In the genomic region with DNA sequence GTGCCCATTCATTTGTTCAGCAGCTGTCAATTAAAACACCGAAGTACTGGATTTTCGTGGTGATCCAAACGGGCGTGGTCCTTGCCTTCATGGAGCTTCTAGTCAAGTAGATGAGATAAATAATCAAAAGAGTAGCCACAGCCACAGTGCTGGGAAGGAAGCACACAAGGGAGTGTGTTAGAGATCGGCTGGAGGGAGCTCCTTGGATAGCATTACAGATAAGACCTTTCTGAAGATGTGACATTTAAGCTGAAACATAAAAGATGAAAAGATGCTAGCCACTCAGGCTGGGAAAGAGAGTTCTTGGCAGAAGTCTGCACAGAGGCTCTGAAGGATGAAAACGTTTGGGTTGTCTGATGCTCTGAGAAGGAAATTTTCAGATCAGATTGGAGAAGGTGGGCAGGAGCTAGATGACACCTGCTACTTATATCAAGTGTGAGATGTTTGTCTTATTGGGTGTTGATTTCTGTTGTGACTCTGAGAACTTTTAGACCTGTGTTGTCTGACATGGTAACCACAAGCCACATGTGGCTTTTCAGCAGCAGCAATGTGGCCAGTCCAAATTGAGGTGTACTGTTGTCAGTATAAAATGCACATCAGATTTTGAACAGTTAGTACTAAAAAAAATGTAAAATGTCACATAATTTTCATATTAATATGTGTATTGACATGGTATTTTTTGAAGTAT, we compare ENCODE assay signal across 16 cellular contexts.
A peak's percentile ranks its signal among the peaks of the same experiment; 100 is the strongest.
DNase-seq lines count a peak whose midpoint lies in the region; ATAC-seq, FAIRE-seq and TF ChIP-seq lines count a peak whose summit lies in the region.
"Had no signal": no experiment of that assay in that cellular context is flagged by ENCODE, and none has a peak within 500 bp of the region (broad histone marks: within the 10 kb centered on the region; RNA-seq: fewer than 3 reads in every experiment).

No MANE protein-coding gene starts in this region.

- no peaks in the 10 kb centered on the region for H3K4me1 ChIP-seq in testis
- H3K4me1 ChIP-seq: colonic mucosa had no signal

- no peak for TF ChIP-seq POLR2A in H54 (IDR thresholded peaks at IDR 0.05; ENCODE audit: low read depth, low read length)
- TF ChIP-seq POLR2A in testis (IDR thresholded peaks at IDR 0.05), result no peak

- no peaks in the 10 kb centered on the region for H3K27me3 ChIP-seq in testis
- H3K27me3 ChIP-seq: colonic mucosa had no signal

- peak overlapping the region in 1 of 3 donors; percentile 3 for H3K4me3 Mint-ChIP-seq in T-cell
- peak overlapping the region in 6 of 10 donors; percentile 0 to 63 (median 48) for H3K4me3 Mint-ChIP-seq in naive thymus-derived CD8-positive, alpha-beta T cell

- H3K27ac Mint-ChIP-seq in T-cell, result peak overlapping the region; percentile 6 to 16
- H3K27ac Mint-ChIP-seq in naive thymus-derived CD8-positive, alpha-beta T cell, result peak overlapping the region in 9 of 10 donors; percentile 2 to 63 (median 38)
- H3K27ac Mint-ChIP-seq: activated naive CD4-positive, alpha-beta T cell treated with anti-CD3 and anti-CD28 coated beads, Interleukin-2, amount 50 U/mL, for 72 hours; progenitor cell of endocrine pancreas had no signal

- CTCF ChIA-PET in T-cell (lab: Charles Lee), result no interaction called here

- no peak overlapping the region for H3K4me3 ChIP-seq in testis
- H3K4me3 ChIP-seq: colonic mucosa had no signal

- H3K27ac ChIP-seq in testis, result no peak overlapping the region
- H3K27ac ChIP-seq: colonic mucosa had no signal

- ATAC-seq in GM18498 (IDR thresholded peaks at IDR 0.05; ENCODE audit: unreplicated experiment) (peak; percentile 68), T-cell (replicated peaks in 1 of 4) (peak in 3 of 4 experiments; percentile 24 to 64 (median 55))
- peak; percentile 25 to 33 for ATAC-seq in naive thymus-derived CD8-positive, alpha-beta T cell
- ATAC-seq: activated naive CD4-positive, alpha-beta T cell treated with anti-CD3 and anti-CD28 coated beads, Interleukin-2, amount 50 U/mL, for 72 hours had no signal

- TF ChIP-seq CTCF in testis (IDR thresholded peaks at IDR 0.05), result no peak

- H3K36me3 Mint-ChIP-seq in T-cell, result peaks cover 12% of the 10 kb centered on the region
- H3K36me3 Mint-ChIP-seq in naive thymus-derived CD8-positive, alpha-beta T cell, result peaks cover 0 to 11% (median 2%) of the 10 kb centered on the region in 3 donors
- H3K36me3 Mint-ChIP-seq: activated naive CD4-positive, alpha-beta T cell treated with anti-CD3 and anti-CD28 coated beads, Interleukin-2, amount 50 U/mL, for 72 hours had no signal

- H3K4me1 Mint-ChIP-seq in T-cell, result peaks cover 76 to 85% (median 82%) of the 10 kb centered on the region in 3 donors
- H3K4me1 Mint-ChIP-seq in naive thymus-derived CD8-positive, alpha-beta T cell, result peaks cover 42 to 89% (median 81%) of the 10 kb centered on the region in 4 donors

- H3K27me3 Mint-ChIP-seq in T-cell, result no peaks in the 10 kb centered on the region
- H3K27me3 Mint-ChIP-seq in naive thymus-derived CD8-positive, alpha-beta T cell, result no peaks in the 10 kb centered on the region

- intact Hi-C loops in testis (cut with DNase I; ENCODE audit: low total_unique reads), result no loop called here

- POLR2A ChIA-PET in T-cell (lab: Charles Lee), result no interaction called here
- POLR2A ChIA-PET in naive thymus-derived CD8-positive, alpha-beta T cell (lab: Charles Lee), result interaction anchor here (1.1 kb wide), 1 partner anchor 12 kb away, joined by 3 read pairs; no protein-coding TSS in a partner anchor

- FAIRE-seq in H54 (lab: Jason Lieb, UNC), result peak; percentile 53

- DNase-seq in H54 (ENCODE audit: insufficient read length, low spot score), result no peak
- DNase-seq in T-cell, result peak in 12 of 34 experiments; percentile 1 to 22 (median 10)
- DNase-seq in naive thymus-derived CD8-positive, alpha-beta T cell, result peak in 3 of 10 donors; percentile 8 to 12 (median 8)
- DNase-seq in NCI-H2107 (lab: John Stamatoyannopoulos, UW), result no peak
- no peak for DNase-seq in testis
- DNase-seq in NCI-H2196 treated with DMSO at 0.1 percent for 48 hours (lab: John Stamatoyannopoulos, UW; ENCODE audit: unreplicated experiment), result no peak
- no peak for DNase-seq in NCI-H1417 treated with DMSO at 0.1 percent for 48 hours (lab: John Stamatoyannopoulos, UW)
- DNase-seq: activated CD4-positive, alpha-beta T cell treated with anti-CD3 and anti-CD28 coated beads, Interleukin-2, amount 50 U/mL, for 1 hour; colonic mucosa; Kasumi-1; mesendoderm; stimulated activated CD4-positive, alpha-beta T cell treated with anti-CD3 and anti-CD28 coated beads, Interleukin-1b, Interleukin-23, amount 100 ng/mL, for 48 hours; SW 1271 had no signal

- no peaks in the 10 kb centered on the region for H3K9me3 Mint-ChIP-seq in T-cell
- no peaks in the 10 kb centered on the region for H3K9me3 Mint-ChIP-seq in naive thymus-derived CD8-positive, alpha-beta T cell

- WGBS in testis, 2 donors, result 81 to 83% methylated on average over 6 of the region's 6 CpGs

- no peaks in the 10 kb centered on the region for H3K9me3 ChIP-seq in testis
- H3K9me3 ChIP-seq: colonic mucosa had no signal

- no peaks in the 10 kb centered on the region for H3K36me3 ChIP-seq in testis (ENCODE audit: low read depth, missing control alignments)
- H3K36me3 ChIP-seq: colonic mucosa had no signal
